In genomic region chr19:29457413-29457812, GRCh38 we compare ENCODE assay signal across 30 cellular contexts.
"Had no signal": no experiment of that assay in that cellular context is flagged by ENCODE, and none has a peak within 500 bp of the region (broad histone marks: within the 10 kb centered on the region; RNA-seq: fewer than 3 reads in every experiment).

No MANE protein-coding gene starts in this region.

- DNase-seq: activated B cell treated with CpG ODN at 0.5 μM for 24 hours; activated CD4-positive, alpha-beta T cell treated with anti-CD3 and anti-CD28 coated beads, Interleukin-2, amount 10 ng/mL, durations not matched to agents 7 days and 5 days; activated CD4-positive, alpha-beta T cell treated with anti-CD3 and anti-CD28 coated beads, Interleukin-2, amount 50 U/mL, for 4 hours; activated effector memory CD4-positive, alpha-beta T cell treated with anti-CD3 and anti-CD28 coated beads, Interleukin-2, amount 50 U/mL, for 16 hours; activated naive CD4-positive, alpha-beta T cell; activated naive CD4-positive, alpha-beta T cell treated with anti-CD3 and anti-CD28 coated beads, Interleukin-2, amount 10 ng/mL, durations not matched to agents 7 days and 5 days; activated naive CD8-positive, alpha-beta T cell treated with anti-CD3 and anti-CD28 coated beads, Interleukin-2, amount 10 ng/mL, durations not matched to agents 7 days and 5 days; activated T-cell treated with anti-CD3 and anti-CD28 coated beads, Interleukin-2, amount 50 U/mL, for 1 hour; activated T-cell treated with anti-CD3 and anti-CD28 coated beads, Interleukin-2, amount 50 U/mL, for 48 hours; central memory CD4-positive, alpha-beta T cell; cerebellar nuclear complex; dorsolateral prefrontal cortex; effector memory CD4-positive, alpha-beta T cell; endodermal cell; foreskin keratinocyte; gastrocnemius medialis; glutamatergic neuron; T-helper 1 cell; T-helper 17 cell; T1000; WERI-Rb-1 had no signal

- H3K36me3 Mint-ChIP-seq: activated naive CD4-positive, alpha-beta T cell treated with anti-CD3 and anti-CD28 coated beads, Interleukin-2, amount 10 ng/mL, durations not matched to agents 7 days and 5 days; activated naive CD8-positive, alpha-beta T cell treated with anti-CD3 and anti-CD28 coated beads, Interleukin-2, amount 10 ng/mL, durations not matched to agents 7 days and 5 days; brain had no signal

- ATAC-seq: activated CD4-positive, CD25-positive, alpha-beta regulatory T cell treated with anti-CD3 and anti-CD28 coated beads, Interleukin-2, amount 50 U/mL, for 24 hours; activated naive CD4-positive, alpha-beta T cell treated with anti-CD3 and anti-CD28 coated beads, Interleukin-2, amount 50 U/mL, for 72 hours; esophagus mucosa; foreskin keratinocyte; gastrocnemius medialis; T-helper 17 cell had no signal

- H3K4me3 Mint-ChIP-seq: activated B cell treated with CpG ODN at 0.5 μM for 24 hours; activated CD4-positive, alpha-beta memory T cell treated with anti-CD3 and anti-CD28 coated beads, Interleukin-2, amount 10 ng/mL, durations not matched to agents 7 days and 5 days; activated CD4-positive, alpha-beta T cell treated with anti-CD3 and anti-CD28 coated beads, Interleukin-2, amount 10 ng/mL, durations not matched to agents 7 days and 5 days; activated naive CD4-positive, alpha-beta T cell treated with anti-CD3 and anti-CD28 coated beads, Interleukin-2, amount 10 ng/mL, durations not matched to agents 7 days and 5 days; activated naive CD8-positive, alpha-beta T cell treated with anti-CD3 and anti-CD28 coated beads, Interleukin-2, amount 10 ng/mL, durations not matched to agents 7 days and 5 days; activated T-helper 1 cell treated with anti-CD3 and anti-CD28 coated beads, Interleukin-12 subunit alpha, Interleukin-12 subunit beta, Interleukin-2, Interleukin-4 antibody, amounts not matched to agents 30 ng/mL and 10 ng/mL and 1 ng/mL, durations not matched to agents 14 hours and 24 hours and 36 hours; brain; dendritic cell treated with granulocyte-macrophage colony-stimulating factor and Interleukin-4, amounts not matched to agents 40 ng/mL and 50 ng/mL, for 4 days; endodermal cell; T-helper 17 cell; T-helper 2 cell treated with Interferon-gamma antibody and Interleukin-4, amounts not matched to agents 5 μg/mL and 100 μg/mL, for 36 hours had no signal

- H3K4me1 Mint-ChIP-seq: activated B cell treated with CpG ODN at 0.5 μM for 24 hours; activated CD4-positive, alpha-beta memory T cell treated with anti-CD3 and anti-CD28 coated beads, Interleukin-2, amount 10 ng/mL, durations not matched to agents 7 days and 5 days; activated CD4-positive, alpha-beta T cell treated with anti-CD3 and anti-CD28 coated beads, Interleukin-2, amount 10 ng/mL, durations not matched to agents 7 days and 5 days; activated naive CD4-positive, alpha-beta T cell treated with anti-CD3 and anti-CD28 coated beads, Interleukin-2, amount 10 ng/mL, durations not matched to agents 7 days and 5 days; activated naive CD8-positive, alpha-beta T cell treated with anti-CD3 and anti-CD28 coated beads, Interleukin-2, amount 10 ng/mL, durations not matched to agents 7 days and 5 days; brain; endodermal cell; T-helper 17 cell had no signal

- H3K27me3 Mint-ChIP-seq: activated B cell treated with CpG ODN at 0.5 μM for 24 hours; activated CD4-positive, alpha-beta memory T cell treated with anti-CD3 and anti-CD28 coated beads, Interleukin-2, amount 10 ng/mL, durations not matched to agents 7 days and 5 days; activated naive CD4-positive, alpha-beta T cell treated with anti-CD3 and anti-CD28 coated beads, Interleukin-2, amount 10 ng/mL, durations not matched to agents 7 days and 5 days; dendritic cell treated with granulocyte-macrophage colony-stimulating factor and Interleukin-4, amounts not matched to agents 40 ng/mL and 50 ng/mL, for 4 days had no signal

- H3K27ac Mint-ChIP-seq: activated B cell treated with CpG ODN at 0.5 μM for 24 hours; activated CD4-positive, alpha-beta memory T cell treated with anti-CD3 and anti-CD28 coated beads, Interleukin-2, amount 10 ng/mL, durations not matched to agents 7 days and 5 days; activated CD4-positive, alpha-beta T cell treated with anti-CD3 and anti-CD28 coated beads, Interleukin-2, amount 10 ng/mL, durations not matched to agents 7 days and 5 days; activated naive CD4-positive, alpha-beta T cell treated with anti-CD3 and anti-CD28 coated beads, Interleukin-2, amount 10 ng/mL, durations not matched to agents 7 days and 5 days; activated naive CD4-positive, alpha-beta T cell treated with anti-CD3 and anti-CD28 coated beads, Interleukin-2, amount 50 U/mL, for 72 hours; activated naive CD8-positive, alpha-beta T cell treated with anti-CD3 and anti-CD28 coated beads, Interleukin-2, amount 10 ng/mL, durations not matched to agents 7 days and 5 days; activated T-helper 1 cell treated with anti-CD3 and anti-CD28 coated beads, Interleukin-12 subunit alpha, Interleukin-12 subunit beta, Interleukin-2, Interleukin-4 antibody, amounts not matched to agents 30 ng/mL and 10 ng/mL and 1 ng/mL, durations not matched to agents 14 hours and 24 hours and 36 hours; activated T-helper 2 cell treated with anti-CD3 and anti-CD28 coated beads, Interferon-gamma antibody, Interleukin-2, Interleukin-4, amounts not matched to agents 10 μg/mL and 5 μg/mL and 100 μg/mL, durations not matched to agents 14 hours and 24 hours and 36 hours; brain; dendritic cell treated with granulocyte-macrophage colony-stimulating factor and Interleukin-4, amounts not matched to agents 40 ng/mL and 50 ng/mL, for 4 days; endodermal cell; T-helper 17 cell; T-helper 2 cell treated with Interferon-gamma antibody and Interleukin-4, amounts not matched to agents 5 μg/mL and 100 μg/mL, for 36 hours had no signal
